ENCODE assay signal across 8 cellular contexts in genomic region chr17:47830396-47830907, GRCh38. TPM values are rescaled to one million over a fixed set of nuclear protein-coding genes. Genes with fewer than 3 reads are reported as not detected.
DNase-seq lines count a peak whose midpoint lies in the region; ATAC-seq and TF ChIP-seq lines count a peak whose summit lies in the region.

No MANE protein-coding gene starts in this region.

- peak overlapping the region; percentile 63 for H3K4me2 ChIP-seq in DOHH2 (ENCODE audit: low read length)

- H3K27me3 ChIP-seq in DOHH2 (ENCODE audit: control insufficient read depth, low read length) (no peaks in the 10 kb centered on the region), SJSA1 (replicated peaks) (no peaks in the 10 kb centered on the region), esophagus squamous epithelium (no peaks in the 10 kb centered on the region)

- H3K9me2 ChIP-seq in DOHH2 (replicated peaks; ENCODE audit: control insufficient read depth, low read length), result no peaks in the 10 kb centered on the region

- no peak for TF ChIP-seq POLR2A in esophagus squamous epithelium (IDR thresholded peaks at IDR 0.05)

- H3K36me3 ChIP-seq in DOHH2 (ENCODE audit: control insufficient read depth, low read length) (peaks cover 27% of the 10 kb centered on the region), SJSA1 (peaks cover 29% of the 10 kb centered on the region), esophagus squamous epithelium (peaks cover 13 to 36% (median 26%) of the 10 kb centered on the region in 3 donors)

- intact Hi-C loops in esophagus squamous epithelium (cut with DNase I), result no loop called here

- ATAC-seq in GM21717 (IDR thresholded peaks at IDR 0.05; ENCODE audit: unreplicated experiment) (no peak), HG03135 (IDR thresholded peaks at IDR 0.05; ENCODE audit: unreplicated experiment) (no peak)

- H3K4me1 ChIP-seq in DOHH2 (ENCODE audit: control insufficient read depth, low read length) (peaks cover 19% of the 10 kb centered on the region), SJSA1 (replicated peaks) (peaks cover 21% of the 10 kb centered on the region), esophagus squamous epithelium (peaks cover 7 to 29% (median 19%) of the 10 kb centered on the region in 3 donors)

- peak overlapping the region; percentile 48 for H3K27ac ChIP-seq in DOHH2 (ENCODE audit: low read depth, low read length)
- H3K27ac ChIP-seq in SJSA1, result peak overlapping the region; percentile 74
- peak overlapping the region; percentile 75 to 88 (median 82) for H3K27ac ChIP-seq in esophagus squamous epithelium

- DNase-seq in SJSA1 (ENCODE audit: low read depth in 1 of 2, low spot score in 2 of 2) (no peak), esophagus squamous epithelium (lab: John Stamatoyannopoulos, UW) (no peak), progenitor cell of endocrine pancreas (ENCODE audit: low spot score, unreplicated experiment) (no peak), NOMO-1 (lab: John Stamatoyannopoulos, UW; ENCODE audit: unreplicated experiment in 2 of 2) (no peak), GDM1 (lab: John Stamatoyannopoulos, UW) (no peak)

- no peaks in the 10 kb centered on the region for H3K9me3 ChIP-seq in DOHH2 (ENCODE audit: control insufficient read depth, insufficient read depth, low read length)
- no peaks in the 10 kb centered on the region for H3K9me3 ChIP-seq in SJSA1 (replicated peaks)
- no peaks in the 10 kb centered on the region for H3K9me3 ChIP-seq in esophagus squamous epithelium

- TF ChIP-seq CTCF in DOHH2 (IDR thresholded peaks at IDR 0.05; ENCODE audit: low read depth, low read length, poor library complexity, severe bottlenecking) (no peak), esophagus squamous epithelium (IDR thresholded peaks at IDR 0.05) (no peak), progenitor cell of endocrine pancreas (IDR thresholded peaks at IDR 0.05; ENCODE audit: unreplicated experiment) (no peak)

- peak overlapping the region; percentile 88 for H3K4me3 Mint-ChIP-seq in progenitor cell of endocrine pancreas (ENCODE audit: low read depth)

- peak overlapping the region; percentile 94 for H3K4me3 ChIP-seq in DOHH2 (ENCODE audit: low read length)
- H3K4me3 ChIP-seq in SJSA1, result peak overlapping the region; percentile 63
- H3K4me3 ChIP-seq in esophagus squamous epithelium, result peak overlapping the region; percentile 66 to 97 (median 79)

- WGBS in esophagus squamous epithelium, 2 donors, result 53 to 63% methylated on average over 10 to 15 of the region's 18 CpGs

- peaks cover 6% of the 10 kb centered on the region for H3K36me3 Mint-ChIP-seq in progenitor cell of endocrine pancreas (ENCODE audit: insufficient read depth)

- H3K27ac Mint-ChIP-seq in progenitor cell of endocrine pancreas, result peak overlapping the region; percentile 85

- H3F3A ChIP-seq in DOHH2 (ENCODE audit: control insufficient read depth, insufficient read depth), result no peaks in the 10 kb centered on the region

- peaks cover 17% of the 10 kb centered on the region for H3K4me1 Mint-ChIP-seq in progenitor cell of endocrine pancreas (ENCODE audit: low read depth)

- H3K27me3 Mint-ChIP-seq in progenitor cell of endocrine pancreas, result no peaks in the 10 kb centered on the region

- H3K79me2 ChIP-seq in DOHH2 (ENCODE audit: control insufficient read depth, low read length), result peaks cover 30% of the 10 kb centered on the region

- no peaks in the 10 kb centered on the region for H4K20me1 ChIP-seq in DOHH2 (ENCODE audit: control insufficient read depth, insufficient read depth, low read depth, low read length)

- no peaks in the 10 kb centered on the region for H3K9me3 Mint-ChIP-seq in progenitor cell of endocrine pancreas (ENCODE audit: low read depth)

RNA-seq across cellular contexts. Expression of gene MRPL10, which starts 0.9 kb away (rescaled TPM):
- total RNA-seq in SJSA1 (2014; rRNA removed; shearing (Covaris generic)), result 27.3 and 54.7 TPM in 2 replicates
- total RNA-seq in esophagus squamous epithelium, result 10 to 100 TPM; 23.2 to 36.6 (median 30.0) TPM
- 41.1 and 44.1 TPM in 2 replicates for total RNA-seq in progenitor cell of endocrine pancreas

RNA-seq across cellular contexts. Expression of gene LRRC46, which starts 1.0 kb away (rescaled TPM):
- not detected in 2 replicates for total RNA-seq in SJSA1 (2014; rRNA removed; shearing (Covaris generic))
- total RNA-seq in esophagus squamous epithelium (under 1 TPM in 1 of 4 donors, not detected in 3; 0.18 TPM), progenitor cell of endocrine pancreas (1.3 and 1.7 TPM in 2 replicates)

RNA-seq across cellular contexts. Expression of gene OSBPL7, which starts 8.9 kb away (rescaled TPM):
- total RNA-seq in SJSA1 (2014; rRNA removed; shearing (Covaris generic)), result 6.2 and 6.4 TPM in 2 replicates
- total RNA-seq in esophagus squamous epithelium (1 to 10 TPM; 1.1 to 4.6 (median 1.6) TPM), progenitor cell of endocrine pancreas (20.5 and 26.2 TPM in 2 replicates)

RNA-seq across cellular contexts. Expression of gene SCRN2, which starts 10.6 kb away (rescaled TPM):
- total RNA-seq in SJSA1 (2014; rRNA removed; shearing (Covaris generic)), result 39.5 and 41.1 TPM in 2 replicates
- total RNA-seq in esophagus squamous epithelium, result 10 to 100 TPM; 13.9 to 24.8 (median 17.8) TPM
- total RNA-seq in progenitor cell of endocrine pancreas, result 58.6 and 59.0 TPM in 2 replicates

RNA-seq across cellular contexts. Expression of gene SP6, which starts 20.5 kb away (rescaled TPM):
- not detected in 2 replicates for total RNA-seq in SJSA1 (2014; rRNA removed; shearing (Covaris generic))
- total RNA-seq in esophagus squamous epithelium, result 1 to 10 TPM; 1.1 to 6.4 (median 3.8) TPM
- total RNA-seq in progenitor cell of endocrine pancreas, result 0.74 and 1.1 TPM in 2 replicates
